Comparison of ENCODE assay signal across 1 cellular context in the genomic region with DNA sequence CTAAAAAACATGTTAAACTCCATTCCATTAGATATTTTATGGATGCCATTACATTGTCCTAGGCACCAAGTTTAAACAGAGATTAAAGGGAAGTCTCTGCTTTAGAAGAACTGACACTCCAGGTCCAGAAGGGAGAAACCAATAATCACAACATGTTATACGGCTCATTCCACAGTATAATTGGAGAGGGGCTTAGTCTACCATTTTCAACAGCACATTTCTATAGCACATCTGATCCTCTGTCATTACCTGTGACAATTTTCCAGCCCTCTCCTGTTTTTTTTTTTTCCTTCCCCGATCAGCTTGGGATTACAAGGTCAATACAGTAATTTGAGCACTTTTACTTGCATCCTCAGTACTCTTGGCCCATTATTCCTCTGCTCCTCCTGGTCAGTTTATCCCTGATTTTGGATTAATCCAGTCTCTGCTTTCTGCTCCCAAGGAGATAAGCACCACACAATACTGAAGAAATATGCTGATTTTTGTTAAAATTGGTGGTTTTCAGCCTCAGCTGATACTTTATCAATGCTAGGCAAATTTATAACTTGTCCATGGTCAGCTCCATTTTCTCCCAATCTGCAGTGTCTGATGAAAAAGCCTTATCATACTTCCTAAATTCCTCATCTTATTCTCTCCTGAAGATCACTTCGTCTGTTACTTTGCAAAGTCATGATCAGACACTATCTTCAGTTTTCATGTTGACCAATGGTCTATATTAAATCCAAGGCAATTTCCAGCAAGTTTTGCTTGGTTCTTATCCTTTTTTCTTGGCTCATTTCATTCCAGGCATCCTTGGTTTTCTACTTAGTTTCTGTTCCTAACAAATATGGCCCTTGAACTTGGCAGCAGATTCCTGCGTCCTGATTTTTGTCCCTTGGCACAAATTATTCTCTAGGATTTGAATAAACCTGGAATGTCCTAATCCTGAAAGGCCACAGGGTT.
TF ChIP-seq lines count a peak whose summit lies in the region.

No MANE protein-coding gene starts in this region.

TF ChIP-seq in liver, 16 proteins besides CTCF, POLR2A, EP300 and RAD21 (continued from another document):
- no peak for TF ChIP-seq REST (IDR thresholded peaks at IDR 0.05)
- peak; percentile 55 for TF ChIP-seq YY1 (IDR thresholded peaks at IDR 0.05)
